Comparison of ENCODE assay signal across 1 cellular context in genomic region chr2:9648821-9649220, GRCh38.
TF ChIP-seq lines count a peak whose summit lies in the region.

No MANE protein-coding gene starts in this region.

TF ChIP-seq in GM23338, 12 proteins besides CTCF, POLR2A, EP300 and RAD21 (continued from another document):
- TF ChIP-seq ZNF462 (CRISPR knock-in tag; IDR thresholded peaks at IDR 0.05) (no peak), POLR2AphosphoS5 (IDR thresholded peaks at IDR 0.05; ENCODE audit: low read depth) (no peak), STAT1 (IDR thresholded peaks at IDR 0.05; ENCODE audit: unreplicated experiment) (no peak), ZNF331 (CRISPR knock-in tag; IDR thresholded peaks at IDR 0.05; ENCODE audit: low read depth) (no peak), REST (IDR thresholded peaks at IDR 0.05; ENCODE audit: unreplicated experiment) (no peak), EZH2 (IDR thresholded peaks at IDR 0.05; ENCODE audit: low read depth, unreplicated experiment) (no peak), NANOG (IDR thresholded peaks at IDR 0.05; ENCODE audit: borderline replicate concordance) (no peak), ZNF114 (CRISPR knock-in tag; IDR thresholded peaks at IDR 0.05) (no peak), EZH2phosphoT487 (IDR thresholded peaks at IDR 0.05; ENCODE audit: unreplicated experiment) (no peak), CREB1 (CRISPR knock-in tag; IDR thresholded peaks at IDR 0.05; ENCODE audit: low read depth) (no peak)
TF ChIP-seq in GM23338: peak in this region for 0.
